Comparison of ENCODE assay signal across 17 cellular contexts in the genomic region with DNA sequence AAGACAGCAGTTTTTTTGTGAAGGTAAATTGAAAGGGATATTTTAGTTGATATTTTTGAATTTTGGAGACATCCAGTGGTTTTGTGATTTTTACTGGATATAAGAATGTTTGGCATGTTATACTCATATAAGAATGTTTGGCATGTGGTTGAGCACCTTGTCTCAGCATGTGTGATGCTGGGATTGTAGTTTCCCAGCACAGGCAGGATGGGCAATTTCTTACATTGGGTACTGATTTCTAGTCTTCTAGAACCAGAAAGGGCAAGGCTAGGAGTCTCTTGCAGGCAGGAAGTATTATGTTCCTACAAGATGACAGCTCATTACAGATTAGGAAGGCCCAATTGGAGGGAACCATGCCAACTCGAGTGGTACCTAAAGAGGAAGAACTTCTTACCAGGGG.
A peak's percentile ranks its signal among the peaks of the same experiment; 100 is the strongest.
DNase-seq lines count a peak whose midpoint lies in the region; ATAC-seq and TF ChIP-seq lines count a peak whose summit lies in the region.
"Had no signal": no experiment of that assay in that cellular context is flagged by ENCODE, and none has a peak within 500 bp of the region (broad histone marks: within the 10 kb centered on the region; RNA-seq: fewer than 3 reads in every experiment).

No MANE protein-coding gene starts in this region.

- H2AK5ac ChIP-seq in mesendoderm (ENCODE audit: low read length): no peak overlapping the region

- ATAC-seq in activated T-helper 17 cell treated with anti-CD3 and anti-CD28 coated beads, Interleukin-2, amount 50 U/mL, for 72 hours (replicated peaks): no peak
- ATAC-seq in HG03442 (IDR thresholded peaks at IDR 0.05; ENCODE audit: unreplicated experiment) (no peak), GM19397 (IDR thresholded peaks at IDR 0.05; ENCODE audit: unreplicated experiment) (no peak)
- ATAC-seq: right cardiac atrium had no signal

- H3K18ac ChIP-seq in mesendoderm (ENCODE audit: low read length): no peak overlapping the region

- H3K27ac Mint-ChIP-seq in activated T-helper 17 cell treated with anti-CD3 and anti-CD28 coated beads, Interleukin-2, amount 50 U/mL, for 72 hours: peak overlapping the region; percentile 25

- H3K79me1 ChIP-seq in mesendoderm (ENCODE audit: low read length): no peaks in the 10 kb centered on the region

- no peaks in the 10 kb centered on the region for H3K36me3 Mint-ChIP-seq in activated T-helper 17 cell treated with anti-CD3 and anti-CD28 coated beads, Interleukin-2, amount 50 U/mL, for 72 hours (ENCODE audit: low read depth)

- H2BK120ac ChIP-seq in mesendoderm (ENCODE audit: low read depth, low read length): no peak overlapping the region

- H2AFZ ChIP-seq in smooth muscle cell (ENCODE audit: low read depth): no peak overlapping the region

- no peaks in the 10 kb centered on the region for H3K9me3 Mint-ChIP-seq in activated T-helper 17 cell treated with anti-CD3 and anti-CD28 coated beads, Interleukin-2, amount 50 U/mL, for 72 hours
- H3K9me3 Mint-ChIP-seq: H9 had no signal

- no peaks in the 10 kb centered on the region for H4K20me1 ChIP-seq in smooth muscle cell (ENCODE audit: low read depth)

- peaks cover 42% of the 10 kb centered on the region for H3K4me1 Mint-ChIP-seq in activated T-helper 17 cell treated with anti-CD3 and anti-CD28 coated beads, Interleukin-2, amount 50 U/mL, for 72 hours

- H4K5ac ChIP-seq in mesendoderm (ENCODE audit: low read length): no peak overlapping the region

- TF ChIP-seq CTCF in smooth muscle cell (IDR thresholded peaks at IDR 0.05; ENCODE audit: borderline replicate concordance, insufficient read depth, poor library complexity, severe bottlenecking): no peak

- no peak overlapping the region for H3K56ac ChIP-seq in mesendoderm (ENCODE audit: low read length)

- no peak overlapping the region for H3K23ac ChIP-seq in mesendoderm (ENCODE audit: low read length)

- DNase-seq in CD1c-positive myeloid dendritic cell (ENCODE audit: extremely low spot score): peak; percentile 55
- DNase-seq in HT1080 (ENCODE audit: low read depth): peak; percentile 3
- peak; percentile 37 for DNase-seq in mesendoderm
- DNase-seq in effector CD8-positive, alpha-beta T cell (lab: John Stamatoyannopoulos, UW): no peak
- DNase-seq in smooth muscle cell (lab: John Stamatoyannopoulos, UW; ENCODE audit: unreplicated experiment): no peak
- DNase-seq: aorta; DMS153; H9; MM.1S; NCI-H82; nucleus accumbens; right cardiac atrium; stimulated activated CD4-positive, alpha-beta T cell treated with anti-CD3 and anti-CD28 coated beads, Interleukin-1b, Interleukin-23, amount 100 ng/mL, for 48 hours had no signal

- no peaks in the 10 kb centered on the region for H3K9me3 ChIP-seq in smooth muscle cell (replicated peaks; ENCODE audit: low read depth)

- WGBS in mesendoderm (ENCODE audit: extremely low coverage, insufficient coverage, low lambda C conversion rate): no CpG with 5 or more reads among the region's 1 CpG
- WGBS in smooth muscle cell (ENCODE audit: low lambda C conversion rate): 88% methylated on average over 1 of the region's 1 CpG

- H3F3A ChIP-seq in smooth muscle cell (ENCODE audit: low read depth): no peaks in the 10 kb centered on the region

- H3K27me3 Mint-ChIP-seq in activated T-helper 17 cell treated with anti-CD3 and anti-CD28 coated beads, Interleukin-2, amount 50 U/mL, for 72 hours: no peaks in the 10 kb centered on the region

- no peak overlapping the region for H2BK15ac ChIP-seq in mesendoderm (replicated peaks; ENCODE audit: low read depth)

- H3K4me1 ChIP-seq in mesendoderm (ENCODE audit: control insufficient read depth, low read depth, low read length): peaks cover 10% of the 10 kb centered on the region
- peaks cover 20% of the 10 kb centered on the region for H3K4me1 ChIP-seq in smooth muscle cell (ENCODE audit: low read depth)

- H3K4me3 Mint-ChIP-seq in activated T-helper 17 cell treated with anti-CD3 and anti-CD28 coated beads, Interleukin-2, amount 50 U/mL, for 72 hours: peak overlapping the region; percentile 20

- H2BK5ac ChIP-seq in mesendoderm (ENCODE audit: low read length): no peak overlapping the region

- H3K4me2 ChIP-seq in mesendoderm (ENCODE audit: low read length) (no peak overlapping the region), smooth muscle cell (no peak overlapping the region)

- H3K4me3 ChIP-seq in mesendoderm (ENCODE audit: low read length) (no peak overlapping the region), smooth muscle cell (no peak overlapping the region)

- H3K79me2 ChIP-seq in mesendoderm (ENCODE audit: control insufficient read depth, insufficient read depth, low read length): no peaks in the 10 kb centered on the region
- peaks cover 5% of the 10 kb centered on the region for H3K79me2 ChIP-seq in smooth muscle cell (ENCODE audit: low read depth)

- no peaks in the 10 kb centered on the region for H3K36me3 ChIP-seq in mesendoderm (ENCODE audit: control insufficient read depth, insufficient read depth, low read length)
- H3K36me3 ChIP-seq in smooth muscle cell (ENCODE audit: low read depth): no peaks in the 10 kb centered on the region

- H3K27ac ChIP-seq in mesendoderm (ENCODE audit: low read depth, low read length) (no peak overlapping the region), smooth muscle cell (ENCODE audit: low read depth) (no peak overlapping the region)
- H3K27ac ChIP-seq: epithelial cell of prostate had no signal

- H3K9ac ChIP-seq in mesendoderm (ENCODE audit: low read length) (no peak overlapping the region), smooth muscle cell (ENCODE audit: low read depth) (no peak overlapping the region)

- no peak overlapping the region for H4K8ac ChIP-seq in mesendoderm (ENCODE audit: low read depth, low read length)

- H3K4ac ChIP-seq in mesendoderm (ENCODE audit: low read depth, low read length): no peak overlapping the region

- H3K27me3 ChIP-seq in mesendoderm (ENCODE audit: insufficient read depth, low read length, poor library complexity) (no peaks in the 10 kb centered on the region), smooth muscle cell (ENCODE audit: low read depth) (no peaks in the 10 kb centered on the region)

Comparison
In these comparisons a context has a peak if more than half of its experiments do, and no peak if none do; other contexts are left out.
1. DNase-seq: peak in CD1c-positive myeloid dendritic cell (single experiment), HT1080 (single experiment) and mesendoderm (single experiment); none in effector CD8-positive, alpha-beta T cell (single experiment) and smooth muscle cell (single experiment).